In genomic region chr16:88733630-88734360, GRCh38 we compare ENCODE assay signal across 35 cellular contexts. TPM values are rescaled to one million over a fixed set of nuclear protein-coding genes. Genes with fewer than 3 reads are reported as not detected.
"Had no signal": no experiment of that assay in that cellular context is flagged by ENCODE, and none has a peak within 500 bp of the region (broad histone marks: within the 10 kb centered on the region; RNA-seq: fewer than 3 reads in every experiment).

No MANE protein-coding gene starts in this region.

- DNase-seq: activated CD4-positive, alpha-beta memory T cell treated with anti-CD3 and anti-CD28 coated beads for 36 hours; activated CD4-positive, alpha-beta T cell treated with anti-CD3 and anti-CD28 coated beads for 36 hours; activated CD4-positive, alpha-beta T cell treated with anti-CD3 and anti-CD28 coated beads, Interleukin-2, amount 10 ng/mL, durations not matched to agents 24 days and 14 days; activated CD4-positive, CD25-positive, alpha-beta regulatory T cell; activated CD4-positive, CD25-positive, alpha-beta regulatory T cell treated with anti-CD3 and anti-CD28 coated beads, Interleukin-2, amount 50 U/mL, for 72 hours; activated CD8-positive, alpha-beta memory T cell treated with anti-CD3 and anti-CD28 coated beads, Interleukin-2, amount 10 ng/mL, durations not matched to agents 7 days and 5 days; activated CD8-positive, alpha-beta memory T cell treated with anti-CD3 and anti-CD28 coated beads, Interleukin-2, amount 50 U/mL, for 4 hours; activated CD8-positive, alpha-beta T cell treated with anti-CD3 and anti-CD28 coated beads, Interleukin-2, amount 10 ng/mL, durations not matched to agents 7 days and 5 days; activated effector memory CD4-positive, alpha-beta T cell treated with anti-CD3 and anti-CD28 coated beads, Interleukin-2, amount 50 U/mL, for 16 hours; activated naive CD4-positive, alpha-beta T cell treated with anti-CD3 and anti-CD28 coated beads for 36 hours; activated naive CD8-positive, alpha-beta T cell treated with anti-CD3 and anti-CD28 coated beads for 36 hours; activated naive CD8-positive, alpha-beta T cell treated with anti-CD3 and anti-CD28 coated beads, Interleukin-2, amount 50 U/mL, for 24 hours; activated T-cell treated with anti-CD3 and anti-CD28 coated beads, Interleukin-2, amount 50 U/mL, for 1 hour; activated T-cell treated with anti-CD3 and anti-CD28 coated beads, Interleukin-2, amount 50 U/mL, for 48 hours; adrenal gland; amygdala; central memory CD4-positive, alpha-beta T cell; dorsolateral prefrontal cortex; effector memory CD8-positive, alpha-beta T cell; erythroblast; foreskin keratinocyte; gastrocnemius medialis; heart right ventricle had no signal

- H3K4me1 ChIP-seq: ascending aorta, foreskin keratinocyte had no signal

- H3K27me3 ChIP-seq: adrenal gland, ascending aorta, breast epithelium, cardiac muscle cell, dorsolateral prefrontal cortex, esophagus muscularis mucosa, foreskin keratinocyte, gastrocnemius medialis, heart right ventricle, hepatocyte had no signal

- H3K4me3 ChIP-seq: adrenal gland, ascending aorta, breast epithelium, cardiac muscle cell, coronary artery, dorsolateral prefrontal cortex, esophagus muscularis mucosa, gastrocnemius medialis, heart right ventricle, hepatocyte had no signal

- H3K4me1 Mint-ChIP-seq: activated CD4-positive, alpha-beta T cell treated with anti-CD3 and anti-CD28 coated beads for 36 hours; activated CD8-positive, alpha-beta memory T cell treated with anti-CD3 and anti-CD28 coated beads, Interleukin-2, amount 10 ng/mL, durations not matched to agents 7 days and 5 days; activated naive CD4-positive, alpha-beta T cell treated with anti-CD3 and anti-CD28 coated beads, Interleukin-2, amount 50 U/mL, for 24 hours; activated naive CD8-positive, alpha-beta T cell treated with anti-CD3 and anti-CD28 coated beads, Interleukin-2, amount 50 U/mL, for 24 hours had no signal

- H3K27ac ChIP-seq: adrenal gland, ascending aorta, breast epithelium, cardiac muscle cell, coronary artery, dorsolateral prefrontal cortex, esophagus muscularis mucosa, foreskin keratinocyte, gastrocnemius medialis, heart right ventricle, hepatocyte had no signal

- H3K36me3 ChIP-seq: gastrocnemius medialis had no signal

- H3K4me3 Mint-ChIP-seq: activated CD4-positive, alpha-beta memory T cell treated with anti-CD3 and anti-CD28 coated beads for 36 hours; activated CD4-positive, alpha-beta T cell treated with anti-CD3 and anti-CD28 coated beads for 36 hours; activated CD4-positive, alpha-beta T cell treated with anti-CD3 and anti-CD28 coated beads, Interleukin-2, amount 10 ng/mL, durations not matched to agents 24 days and 14 days; activated CD8-positive, alpha-beta memory T cell treated with anti-CD3 and anti-CD28 coated beads, Interleukin-2, amount 10 ng/mL, durations not matched to agents 7 days and 5 days; activated CD8-positive, alpha-beta T cell treated with anti-CD3 and anti-CD28 coated beads, Interleukin-2, amount 10 ng/mL, durations not matched to agents 7 days and 5 days; activated naive CD4-positive, alpha-beta T cell treated with anti-CD3 and anti-CD28 coated beads for 36 hours; activated naive CD4-positive, alpha-beta T cell treated with anti-CD3 and anti-CD28 coated beads, Interleukin-2, amount 50 U/mL, for 24 hours; activated naive CD8-positive, alpha-beta T cell treated with anti-CD3 and anti-CD28 coated beads for 36 hours; activated naive CD8-positive, alpha-beta T cell treated with anti-CD3 and anti-CD28 coated beads, Interleukin-2, amount 50 U/mL, for 24 hours; activated T-helper 1 cell treated with anti-CD3 and anti-CD28 coated beads, Interleukin-12 subunit alpha, Interleukin-12 subunit beta, Interleukin-2, Interleukin-4 antibody, amounts not matched to agents 30 ng/mL and 10 ng/mL and 1 ng/mL, durations not matched to agents 14 hours and 24 hours and 36 hours; brain; dendritic cell treated with granulocyte-macrophage colony-stimulating factor and Interleukin-4, amounts not matched to agents 40 ng/mL and 50 ng/mL, for 4 days; effector memory CD8-positive, alpha-beta T cell had no signal

- ATAC-seq: activated CD4-positive, alpha-beta T cell treated with anti-CD3 and anti-CD28 coated beads for 36 hours; activated CD8-positive, alpha-beta memory T cell treated with anti-CD3 and anti-CD28 coated beads, Interleukin-2, amount 10 ng/mL, durations not matched to agents 7 days and 5 days; activated CD8-positive, alpha-beta T cell treated with anti-CD3 and anti-CD28 coated beads, Interleukin-2, amount 10 ng/mL, durations not matched to agents 7 days and 5 days; activated naive CD8-positive, alpha-beta T cell treated with anti-CD3 and anti-CD28 coated beads, Interleukin-2, amount 50 U/mL, for 24 hours; effector memory CD8-positive, alpha-beta T cell; foreskin keratinocyte; gastrocnemius medialis; heart right ventricle had no signal

- H3K4me2 ChIP-seq: hepatocyte had no signal

- H3K27me3 Mint-ChIP-seq: activated CD4-positive, alpha-beta memory T cell treated with anti-CD3 and anti-CD28 coated beads for 36 hours; activated CD4-positive, alpha-beta T cell treated with anti-CD3 and anti-CD28 coated beads for 36 hours; activated CD4-positive, alpha-beta T cell treated with anti-CD3 and anti-CD28 coated beads, Interleukin-2, amount 10 ng/mL, durations not matched to agents 24 days and 14 days; activated CD8-positive, alpha-beta memory T cell treated with anti-CD3 and anti-CD28 coated beads, Interleukin-2, amount 10 ng/mL, durations not matched to agents 7 days and 5 days; activated naive CD4-positive, alpha-beta T cell treated with anti-CD3 and anti-CD28 coated beads, Interleukin-2, amount 50 U/mL, for 24 hours; activated naive CD8-positive, alpha-beta T cell treated with anti-CD3 and anti-CD28 coated beads for 36 hours; activated naive CD8-positive, alpha-beta T cell treated with anti-CD3 and anti-CD28 coated beads, Interleukin-2, amount 50 U/mL, for 24 hours; brain; dendritic cell treated with granulocyte-macrophage colony-stimulating factor and Interleukin-4, amounts not matched to agents 40 ng/mL and 50 ng/mL, for 4 days; effector memory CD8-positive, alpha-beta T cell had no signal

- H3K36me3 Mint-ChIP-seq: activated naive CD4-positive, alpha-beta T cell treated with anti-CD3 and anti-CD28 coated beads, Interleukin-2, amount 50 U/mL, for 24 hours; brain had no signal

- H2AFZ ChIP-seq: hepatocyte had no signal

- H3K27ac Mint-ChIP-seq: activated CD4-positive, alpha-beta memory T cell treated with anti-CD3 and anti-CD28 coated beads for 36 hours; activated CD4-positive, alpha-beta T cell treated with anti-CD3 and anti-CD28 coated beads for 36 hours; activated CD4-positive, alpha-beta T cell treated with anti-CD3 and anti-CD28 coated beads, Interleukin-2, amount 10 ng/mL, durations not matched to agents 24 days and 14 days; activated CD8-positive, alpha-beta memory T cell treated with anti-CD3 and anti-CD28 coated beads, Interleukin-2, amount 10 ng/mL, durations not matched to agents 7 days and 5 days; activated CD8-positive, alpha-beta T cell treated with anti-CD3 and anti-CD28 coated beads, Interleukin-2, amount 10 ng/mL, durations not matched to agents 7 days and 5 days; activated naive CD4-positive, alpha-beta T cell treated with anti-CD3 and anti-CD28 coated beads for 36 hours; activated naive CD4-positive, alpha-beta T cell treated with anti-CD3 and anti-CD28 coated beads, Interleukin-2, amount 50 U/mL, for 24 hours; activated naive CD8-positive, alpha-beta T cell treated with anti-CD3 and anti-CD28 coated beads for 36 hours; activated naive CD8-positive, alpha-beta T cell treated with anti-CD3 and anti-CD28 coated beads, Interleukin-2, amount 50 U/mL, for 24 hours; activated T-helper 1 cell treated with anti-CD3 and anti-CD28 coated beads, Interleukin-12 subunit alpha, Interleukin-12 subunit beta, Interleukin-2, Interleukin-4 antibody, amounts not matched to agents 30 ng/mL and 10 ng/mL and 1 ng/mL, durations not matched to agents 14 hours and 24 hours and 36 hours; activated T-helper 2 cell treated with anti-CD3 and anti-CD28 coated beads, Interferon-gamma antibody, Interleukin-2, Interleukin-4, amounts not matched to agents 10 μg/mL and 5 μg/mL and 100 μg/mL, durations not matched to agents 14 hours and 24 hours and 36 hours; brain; dendritic cell treated with granulocyte-macrophage colony-stimulating factor and Interleukin-4, amounts not matched to agents 40 ng/mL and 50 ng/mL, for 4 days; effector memory CD8-positive, alpha-beta T cell had no signal

- H3K9me3 Mint-ChIP-seq: activated CD4-positive, alpha-beta memory T cell treated with anti-CD3 and anti-CD28 coated beads for 36 hours; activated CD4-positive, alpha-beta T cell treated with anti-CD3 and anti-CD28 coated beads, Interleukin-2, amount 10 ng/mL, durations not matched to agents 24 days and 14 days; activated naive CD4-positive, alpha-beta T cell treated with anti-CD3 and anti-CD28 coated beads for 36 hours; activated naive CD4-positive, alpha-beta T cell treated with anti-CD3 and anti-CD28 coated beads, Interleukin-2, amount 50 U/mL, for 24 hours; activated naive CD8-positive, alpha-beta T cell treated with anti-CD3 and anti-CD28 coated beads for 36 hours; activated naive CD8-positive, alpha-beta T cell treated with anti-CD3 and anti-CD28 coated beads, Interleukin-2, amount 50 U/mL, for 24 hours; activated T-helper 1 cell treated with anti-CD3 and anti-CD28 coated beads, Interleukin-12 subunit alpha, Interleukin-12 subunit beta, Interleukin-2, Interleukin-4 antibody, amounts not matched to agents 30 ng/mL and 10 ng/mL and 1 ng/mL, durations not matched to agents 14 hours and 24 hours and 36 hours; activated T-helper 2 cell treated with anti-CD3 and anti-CD28 coated beads, Interferon-gamma antibody, Interleukin-2, Interleukin-4, amounts not matched to agents 10 μg/mL and 5 μg/mL and 100 μg/mL, durations not matched to agents 14 hours and 24 hours and 36 hours; brain; dendritic cell treated with granulocyte-macrophage colony-stimulating factor and Interleukin-4, amounts not matched to agents 40 ng/mL and 50 ng/mL, for 4 days; effector memory CD8-positive, alpha-beta T cell had no signal

- H3K9me3 ChIP-seq: adrenal gland, ascending aorta, breast epithelium, esophagus muscularis mucosa, gastrocnemius medialis, heart right ventricle had no signal

- H3K79me2 ChIP-seq: hepatocyte had no signal

RNA-seq across cellular contexts. Expression of gene SNAI3, which starts 47.5 kb away (rescaled TPM):
- total RNA-seq: ascending aorta, cerebellum, foreskin keratinocyte had no signal
